Comparison of ENCODE assay signal across 8 cellular contexts in genomic region chr5:93621340-93621872, GRCh38. TPM values are rescaled to one million over a fixed set of nuclear protein-coding genes. Genes with fewer than 3 reads are reported as not detected.
DNase-seq lines count a peak whose midpoint lies in the region; ATAC-seq, FAIRE-seq and TF ChIP-seq lines count a peak whose summit lies in the region.

No MANE protein-coding gene starts in this region.

- peak; percentile 4 for ATAC-seq in HG02943 (IDR thresholded peaks at IDR 0.05; ENCODE audit: low read depth, unreplicated experiment)

- H3K27ac Mint-ChIP-seq in astrocyte (ENCODE audit: unreplicated experiment), result peak overlapping the region; percentile 23
- H3K27ac Mint-ChIP-seq in progenitor cell of endocrine pancreas, result peak overlapping the region; percentile 85

- H3K4me1 ChIP-seq in astrocyte (ENCODE audit: insufficient read depth, low read length), result peaks cover 7% of the 10 kb centered on the region
- H3K4me1 ChIP-seq in hepatocyte (ENCODE audit: insufficient read depth), result no peaks in the 10 kb centered on the region

- peak overlapping the region; percentile 85 for H3K4me3 Mint-ChIP-seq in astrocyte (ENCODE audit: unreplicated experiment)
- peak overlapping the region; percentile 80 for H3K4me3 Mint-ChIP-seq in progenitor cell of endocrine pancreas (ENCODE audit: low read depth)

- H3K9me2 ChIP-seq in hepatocyte (replicated peaks; ENCODE audit: insufficient read depth), result no peaks in the 10 kb centered on the region

- peaks cover 45% of the 10 kb centered on the region for H3K27me3 Mint-ChIP-seq in astrocyte (ENCODE audit: low read depth, unreplicated experiment)
- H3K27me3 Mint-ChIP-seq in progenitor cell of endocrine pancreas, result peaks cover 50% of the 10 kb centered on the region

- DNase-seq in NCI-H69 (lab: John Stamatoyannopoulos, UW) (peak; percentile 99), astrocyte (ENCODE audit: low read depth) (peak; percentile 86), hepatocyte (ENCODE audit: low spot score) (peak; percentile 70), progenitor cell of endocrine pancreas (ENCODE audit: low spot score, unreplicated experiment) (peak; percentile 51), HUDEP-2 (lab: John Stamatoyannopoulos, UW; ENCODE audit: unreplicated experiment in 76 of 76) (no peak)
- no peak for DNase-seq in stimulated activated CD4-positive, alpha-beta T cell treated with anti-CD3 and anti-CD28 coated beads, Interleukin-2, amount 100 ng/mL, for 24 hours

- H3K9me3 Mint-ChIP-seq in astrocyte (ENCODE audit: unreplicated experiment), result peaks cover 2% of the 10 kb centered on the region
- H3K9me3 Mint-ChIP-seq in progenitor cell of endocrine pancreas (ENCODE audit: low read depth), result no peaks in the 10 kb centered on the region

- no peak for TF ChIP-seq CTCF in astrocyte (IDR thresholded peaks at IDR 0.05; ENCODE audit: insufficient read depth, low read depth, low read length)
- no peak for TF ChIP-seq CTCF in hepatocyte (IDR thresholded peaks at IDR 0.05; ENCODE audit: poor library complexity)
- no peak for TF ChIP-seq CTCF in progenitor cell of endocrine pancreas (IDR thresholded peaks at IDR 0.05; ENCODE audit: unreplicated experiment)

- H3K79me2 ChIP-seq in astrocyte (ENCODE audit: insufficient read depth, low read length) (no peaks in the 10 kb centered on the region), hepatocyte (no peaks in the 10 kb centered on the region)

- H3K9ac ChIP-seq in astrocyte (ENCODE audit: low read length), result peak overlapping the region; percentile 87

- H3K27me3 ChIP-seq in astrocyte (ENCODE audit: insufficient read depth, low read length) (no peaks in the 10 kb centered on the region), hepatocyte (peaks cover 66% of the 10 kb centered on the region)

- peak overlapping the region; percentile 74 for H3K27ac ChIP-seq in astrocyte (ENCODE audit: low read depth, low read length)
- no peak overlapping the region for H3K27ac ChIP-seq in hepatocyte

- H3K4me2 ChIP-seq in astrocyte (ENCODE audit: low read length) (peak overlapping the region; percentile 99), hepatocyte (peak overlapping the region; percentile 99)

- H2AFZ ChIP-seq in astrocyte (ENCODE audit: low read depth, low read length) (peak overlapping the region; percentile 89), hepatocyte (peak overlapping the region; percentile 79)

- H4K20me1 ChIP-seq in astrocyte (ENCODE audit: insufficient read depth, low read length), result no peaks in the 10 kb centered on the region
- no peaks in the 10 kb centered on the region for H4K20me1 ChIP-seq in hepatocyte (ENCODE audit: insufficient read depth, poor library complexity, severe bottlenecking)

- no peaks in the 10 kb centered on the region for H3K4me1 Mint-ChIP-seq in astrocyte (ENCODE audit: low read depth, unreplicated experiment)
- H3K4me1 Mint-ChIP-seq in progenitor cell of endocrine pancreas (ENCODE audit: low read depth), result peaks cover 6% of the 10 kb centered on the region

- no peaks in the 10 kb centered on the region for H3K9me3 ChIP-seq in astrocyte (ENCODE audit: insufficient read depth, low read depth, low read length)
- H3K9me3 ChIP-seq in hepatocyte (ENCODE audit: low read depth), result no peaks in the 10 kb centered on the region

- H3K36me3 Mint-ChIP-seq in astrocyte (ENCODE audit: low read depth, unreplicated experiment) (peaks cover 2% of the 10 kb centered on the region), progenitor cell of endocrine pancreas (ENCODE audit: insufficient read depth) (no peaks in the 10 kb centered on the region)

- WGBS in hepatocyte (ENCODE audit: low lambda C conversion rate, missing lambda C conversion rate), result 2% methylated on average over 42 of the region's 42 CpGs

- peak; percentile 77 for FAIRE-seq in G401.6 (lab: Jason Lieb, UNC)
- FAIRE-seq in astrocyte (lab: Jason Lieb, UNC), result no peak

- peak overlapping the region; percentile 88 for H3K4me3 ChIP-seq in astrocyte (ENCODE audit: insufficient read depth, low read depth, low read length)
- H3K4me3 ChIP-seq in hepatocyte, result peak overlapping the region; percentile 67

- no peaks in the 10 kb centered on the region for H3K36me3 ChIP-seq in astrocyte (ENCODE audit: insufficient read depth, low read length)
- no peaks in the 10 kb centered on the region for H3K36me3 ChIP-seq in hepatocyte (replicated peaks; ENCODE audit: insufficient read depth, low read depth)

RNA-seq across cellular contexts. Expression of gene NR2F1, which starts 38.4 kb away (rescaled TPM):
- total RNA-seq in astrocyte (4.3 and 5.1 TPM in 2 replicates), hepatocyte (15.9 and 19.9 TPM in 2 replicates), progenitor cell of endocrine pancreas (34.8 and 35.4 TPM in 2 replicates)
- polyA plus RNA-seq in hepatocyte, result 7.3 and 8.9 TPM in 2 replicates

RNA-seq across cellular contexts. Expression of gene NR2F1-AS1, which starts 40.4 kb away (rescaled TPM):
- 6.9 and 7.3 TPM in 2 replicates for total RNA-seq in astrocyte
- total RNA-seq in hepatocyte, result 8.2 and 8.4 TPM in 2 replicates
- 8.6 and 9.3 TPM in 2 replicates for polyA plus RNA-seq in hepatocyte
- 6.3 and 10.6 TPM in 2 replicates for total RNA-seq in progenitor cell of endocrine pancreas

Comparison
In these comparisons a context has a peak if more than half of its experiments do, and no peak if none do; other contexts are left out.
1. DNase-seq: peak in NCI-H69 (single experiment), astrocyte (single experiment), hepatocyte (single experiment) and progenitor cell of endocrine pancreas (single experiment); none in stimulated activated CD4-positive, alpha-beta T cell treated with anti-CD3 and anti-CD28 coated beads, Interleukin-2, amount 100 ng/mL, for 24 hours (0 of 2) and HUDEP-2 (0 of 76).